8 cellular contexts compared by ENCODE assay signal in genomic region chr11:93198221-93198650, GRCh38. TPM values are rescaled to one million over a fixed set of nuclear protein-coding genes. Genes with fewer than 3 reads are reported as not detected.
DNase-seq lines count a peak whose midpoint lies in the region; ATAC-seq and TF ChIP-seq lines count a peak whose summit lies in the region.

No MANE protein-coding gene starts in this region.

- DNase-seq in A172 (ENCODE audit: low spot score), result peak; percentile 11
- peak; percentile 25 for DNase-seq in glomerular endothelial cell (ENCODE audit: extremely low read depth, low read depth, low spot score)
- no peak for DNase-seq in gastrocnemius medialis
- no peak for DNase-seq in retina
- DNase-seq in activated CD8-positive, alpha-beta memory T cell treated with anti-CD3 and anti-CD28 coated beads, Interleukin-2, amount 50 U/mL, for 48 hours, result no peak
- no peak for DNase-seq in 8988T

- peaks cover 0 to 4% of the 10 kb centered on the region in 2 donors for H3K4me1 ChIP-seq in gastrocnemius medialis

- no peaks in the 10 kb centered on the region for H3K36me3 ChIP-seq in gastrocnemius medialis

- peak overlapping the region; percentile 78 to 90 (median 84) for H3K27ac ChIP-seq in gastrocnemius medialis

- TF ChIP-seq CTCF in WI38 (IDR thresholded peaks at IDR 0.05; ENCODE audit: low read depth, low read length) (no peak), gastrocnemius medialis (IDR thresholded peaks at IDR 0.05 in 4 of 5, conservative IDR thresholded peaks at IDR 0.05 in 1 of 5) (no peak)

- no peak for TF ChIP-seq POLR2A in gastrocnemius medialis (IDR thresholded peaks at IDR 0.05)

- in situ Hi-C loops in gastrocnemius medialis (cut with MboI; ENCODE audit: low sequenced_read_pairs in 4 of 4), result no loop called here

- no peaks in the 10 kb centered on the region for H3K27me3 ChIP-seq in gastrocnemius medialis

- H3K4me3 ChIP-seq in WI38 (ENCODE audit: low read depth, low read length) (peak overlapping the region; percentile 85), gastrocnemius medialis (peak overlapping the region; percentile 63 to 86 (median 78))

- ATAC-seq in GM18511 (IDR thresholded peaks at IDR 0.05; ENCODE audit: unreplicated experiment) (peak; percentile 0), gastrocnemius medialis (no peak)

- intact Hi-C loops in gastrocnemius medialis (cut with DNase I; ENCODE audit: low total_unique reads), result no loop called here

- H3K9me3 ChIP-seq in gastrocnemius medialis, result no peaks in the 10 kb centered on the region

RNA-seq across cellular contexts. Expression of gene SLC36A4, which starts 0.4 kb away (rescaled TPM):
- 11.8 TPM in 2 replicates for total RNA-seq in A172 (2014; rRNA removed; shearing (Covaris generic))
- total RNA-seq in glomerular endothelial cell (11.6 and 13.1 TPM in 2 replicates), gastrocnemius medialis (1 to 10 TPM; 1.5 to 3.4 (median 2.4) TPM)

Comparison
In these comparisons a context has a peak if more than half of its experiments do, and no peak if none do; other contexts are left out.
1. DNase-seq: peak in A172 (single experiment) and glomerular endothelial cell (single experiment); none in gastrocnemius medialis (0 of 2), retina (single experiment), activated CD8-positive, alpha-beta memory T cell treated with anti-CD3 and anti-CD28 coated beads, Interleukin-2, amount 50 U/mL, for 48 hours (single experiment) and 8988T (single experiment).